22 cellular contexts compared by ENCODE assay signal in genomic region chr6:53089948-53090347, GRCh38. TPM values are rescaled to one million over a fixed set of nuclear protein-coding genes. Genes with fewer than 3 reads are reported as not detected.
A peak's percentile ranks its signal among the peaks of the same experiment; 100 is the strongest.
DNase-seq lines count a peak whose midpoint lies in the region; ATAC-seq, FAIRE-seq and TF ChIP-seq lines count a peak whose summit lies in the region.
"Had no signal": no experiment of that assay in that cellular context is flagged by ENCODE, and none has a peak within 500 bp of the region (broad histone marks: within the 10 kb centered on the region; RNA-seq: fewer than 3 reads in every experiment).

No MANE protein-coding gene starts in this region.

- intact Hi-C loops in kidney (cut with DNase I), result no loop called here
- intact Hi-C loops in HepG2 (cut with micrococcal nuclease; ENCODE audit: unreplicated experiment), result no loop called here
- intact Hi-C loops in posterior cingulate gyrus (cut with DNase I), result no loop called here

- TF ChIP-seq EP300 in HepG2 (IDR thresholded peaks at IDR 0.05; ENCODE audit: low read depth in 2 of 2, low read length in 2 of 2) (no peak), HepG2 (CRISPR knock-in tag; IDR thresholded peaks at IDR 0.05; ENCODE audit: borderline replicate concordance) (no peak)

- no peak for TF ChIP-seq POLR2A in HepG2 (IDR thresholded peaks at IDR 0.05; ENCODE audit: insufficient read depth in 1 of 2, low read depth in 2 of 2, low read length in 2 of 2)

- DNase-seq in kidney (no peak), HepG2 (ENCODE audit: low spot score) (no peak), progenitor cell of endocrine pancreas (ENCODE audit: low spot score, unreplicated experiment) (no peak), posterior cingulate gyrus (no peak), mesenteric fat pad (ENCODE audit: low spot score) (no peak)
- DNase-seq in NK-92 treated with Interleukin-12 subunit alpha and Interleukin-12 subunit beta, amount 100 ng/mL, for 24 hours (lab: John Stamatoyannopoulos, UW), result no peak
- DNase-seq: 8988T; ACHN; BE2C; C1 segment of cervical spinal cord; CD4-positive, alpha-beta memory T cell; CD4-positive, CD25-positive, alpha-beta regulatory T cell; CD8-positive, alpha-beta memory T cell; COR-L47; DMS79 treated with DMSO at 0.1 percent for 48 hours; GF-D8 had no signal

- in situ Hi-C loops in HepG2 (cut with HindIII; ENCODE audit: extremely low pct_ligation_motif_present, low pct_unique_long_range_greater_than_20kb), result no loop called here

- no peak overlapping the region for H3K4me2 ChIP-seq in HepG2 (ENCODE audit: low read depth, low read length)
- H3K4me2 ChIP-seq: BLaER1 had no signal

- H3K27me3 ChIP-seq in HepG2 (ENCODE audit: control insufficient read depth in 1 of 2, insufficient read depth in 2 of 2, low read length in 2 of 2), result no peaks in the 10 kb centered on the region
- H3K27me3 ChIP-seq: BE2C, BLaER1 had no signal

- H3K9ac ChIP-seq in kidney (ENCODE audit: low read length in 2 of 2) (no peak overlapping the region), HepG2 (ENCODE audit: insufficient read depth, low read depth, low read length) (no peak overlapping the region)
- H3K9ac ChIP-seq: BLaER1 had no signal

- CTCF ChIA-PET in HepG2 (lab: Yijun Ruan, JAX; ENCODE audit: low intra/inter-chr PET ratio, low total read pairs), result no interaction called here

- no peak for TF ChIP-seq CTCF in kidney (IDR thresholded peaks at IDR 0.05; ENCODE audit: borderline replicate concordance, extremely low read depth, insufficient read depth)
- no peak for TF ChIP-seq CTCF in HepG2 (CRISPR knock-in tag; IDR thresholded peaks at IDR 0.05)
- no peak for TF ChIP-seq CTCF in progenitor cell of endocrine pancreas (IDR thresholded peaks at IDR 0.05; ENCODE audit: unreplicated experiment)

- no peak overlapping the region for H2AFZ ChIP-seq in HepG2 (ENCODE audit: low read length)

- H3K9me3 Mint-ChIP-seq in progenitor cell of endocrine pancreas (ENCODE audit: low read depth), result no peaks in the 10 kb centered on the region
- H3K9me3 Mint-ChIP-seq: CD14-positive monocyte; CD4-positive, alpha-beta memory T cell; CD4-positive, CD25-positive, alpha-beta regulatory T cell; CD8-positive, alpha-beta memory T cell had no signal

- TF ChIP-seq RAD21 in HepG2 (CRISPR knock-in tag; IDR thresholded peaks at IDR 0.05), result no peak

- H3K9me3 ChIP-seq in kidney (ENCODE audit: control insufficient read depth in 1 of 2, low read length in 2 of 2) (no peaks in the 10 kb centered on the region), HepG2 (ENCODE audit: low read length) (no peaks in the 10 kb centered on the region)
- H3K9me3 ChIP-seq: BE2C, BLaER1 had no signal

- no peak overlapping the region for H3K4me3 ChIP-seq in kidney (ENCODE audit: low read length in 2 of 2)
- no peak overlapping the region for H3K4me3 ChIP-seq in HepG2 (replicated peaks in 1 of 3; ENCODE audit: insufficient read depth in 1 of 3, low read depth in 2 of 3, low read length in 3 of 3)
- H3K4me3 ChIP-seq: BLaER1 had no signal

- H3K36me3 ChIP-seq in kidney (ENCODE audit: control insufficient read depth in 1 of 2, insufficient read depth in 2 of 2, low read length in 2 of 2) (peaks cover 15 to 50% of the 10 kb centered on the region in 2 donors), HepG2 (replicated peaks in 1 of 2; ENCODE audit: control insufficient read depth in 1 of 2, insufficient read depth in 2 of 2, low read length in 2 of 2) (peaks cover 29 to 90% of the 10 kb centered on the region in 2 experiments)

- peak overlapping the region; percentile 26 for H3K27ac Mint-ChIP-seq in progenitor cell of endocrine pancreas
- H3K27ac Mint-ChIP-seq: CD4-positive, CD25-positive, alpha-beta regulatory T cell had no signal

- peaks cover 20% of the 10 kb centered on the region for H3K36me3 Mint-ChIP-seq in progenitor cell of endocrine pancreas (ENCODE audit: insufficient read depth)

- H3K4me3 Mint-ChIP-seq in progenitor cell of endocrine pancreas (ENCODE audit: low read depth), result no peak overlapping the region
- H3K4me3 Mint-ChIP-seq: CD14-positive monocyte; CD4-positive, alpha-beta memory T cell; CD4-positive, CD25-positive, alpha-beta regulatory T cell; CD8-positive, alpha-beta memory T cell had no signal

- H4K20me1 ChIP-seq in HepG2 (ENCODE audit: insufficient read depth, low read length), result no peaks in the 10 kb centered on the region
- H4K20me1 ChIP-seq: BLaER1 had no signal

- FAIRE-seq in kidney (lab: Jason Lieb, UNC) (peak; percentile 37), HepG2 (lab: Jason Lieb, UNC) (no peak)
- FAIRE-seq: A204.1, G401.6, GM12891 had no signal

- no peaks in the 10 kb centered on the region for H3K27me3 Mint-ChIP-seq in progenitor cell of endocrine pancreas
- H3K27me3 Mint-ChIP-seq: CD4-positive, alpha-beta memory T cell; CD4-positive, CD25-positive, alpha-beta regulatory T cell; CD8-positive, alpha-beta memory T cell had no signal

- H3K4me1 ChIP-seq in kidney (ENCODE audit: control insufficient read depth in 1 of 2, insufficient read depth in 1 of 2, low read depth in 1 of 2, low read length in 2 of 2) (peaks cover 3 to 7% of the 10 kb centered on the region in 2 donors), HepG2 (ENCODE audit: insufficient read depth, low read length) (0 out of 2 replicates have a peak, but pooled peaks cover 7% of the 10 kb centered on the region)
- H3K4me1 ChIP-seq: BE2C, BLaER1 had no signal

- no TSS peak for BruUV-seq in HepG2 (replicated peaks; lab: Mats Ljungman, UMichigan)

- peaks cover 2% of the 10 kb centered on the region for H3K4me1 Mint-ChIP-seq in progenitor cell of endocrine pancreas (ENCODE audit: low read depth)
- H3K4me1 Mint-ChIP-seq: CD14-positive monocyte; CD4-positive, alpha-beta memory T cell had no signal

- no peak for ATAC-seq in HepG2

- H3K27ac ChIP-seq in kidney (ENCODE audit: low read depth in 2 of 2, low read length in 2 of 2) (peak overlapping the region in 1 of 2 donors; percentile 27), HepG2 (ENCODE audit: extremely low read length, insufficient read depth, low read length) (no peak overlapping the region)
- H3K27ac ChIP-seq: BLaER1 had no signal

- POLR2A ChIA-PET in HepG2 (lab: Yijun Ruan, JAX), result no interaction called here

- no peaks in the 10 kb centered on the region for H3K79me2 ChIP-seq in HepG2 (ENCODE audit: insufficient read depth, low read length)

RNA-seq across cellular contexts. Expression of gene FBXO9, which starts 24.7 kb away (rescaled TPM):
- total RNA-seq in kidney, result 94.7 TPM
- 45.2 TPM for polyA plus RNA-seq in kidney (ENCODE audit: insufficient read depth, low read depth, low replicate concordance)
- total RNA-seq in HepG2 (2016; rRNA removed; fragmentation: Illumina TruSeq; extraction: Trizol), result 59.2 and 64.3 TPM in 2 replicates
- total RNA-seq in HepG2 (2016; cell fraction: cytosol; rRNA removed; fragmentation: Illumina TruSeq; extraction: Trizol; ENCODE audit: low read depth), result 39.0 and 41.9 TPM in 2 replicates
- total RNA-seq in HepG2 (2016; cell fraction: insoluble cytoplasmic fraction; rRNA removed; fragmentation: Illumina TruSeq; extraction: Trizol), result 57.9 and 71.5 TPM in 2 replicates
- total RNA-seq in HepG2 (2016; cell fraction: membrane; rRNA removed; fragmentation: Illumina TruSeq; extraction: Trizol), result 69.1 and 90.8 TPM in 2 replicates
- 79.2 and 92.5 TPM in 2 replicates for total RNA-seq in HepG2 (2016; cell fraction: nucleus; rRNA removed; fragmentation: Illumina TruSeq; extraction: Trizol)
- polyA plus RNA-seq in HepG2 (2011; rRNA removed), result 93.5 and 98.4 TPM in 2 replicates
- 44.3 and 45.4 TPM in 2 replicates for polyA plus RNA-seq in HepG2 (2011; cell fraction: cytosol; rRNA removed)
- 382 and 412 TPM in 2 replicates for polyA plus RNA-seq in HepG2 (2011; cell fraction: nucleus; rRNA removed)
- polyA plus RNA-seq in HepG2 (2012), result 65.8 and 76.9 TPM in 2 replicates
- 44.6 and 65.5 TPM in 2 replicates for polyA plus RNA-seq in HepG2 (2016; cell fraction: cytosol; fragmentation: Illumina TruSeq; extraction: Trizol; ENCODE audit: low read depth)
- 77.5 and 86.9 TPM in 2 replicates for polyA plus RNA-seq in HepG2 (2016; cell fraction: insoluble cytoplasmic fraction; fragmentation: Illumina TruSeq; extraction: Trizol; ENCODE audit: low read depth)
- polyA plus RNA-seq in HepG2 (2016; cell fraction: membrane; fragmentation: Illumina TruSeq; extraction: Trizol; ENCODE audit: low read depth), result 66.8 and 86.6 TPM in 2 replicates
- polyA plus RNA-seq in HepG2 (2016; cell fraction: nucleus; fragmentation: Illumina TruSeq; extraction: Trizol; ENCODE audit: insufficient read depth, low read depth), result 216 and 220 TPM in 2 replicates
- 55.2 and 76.3 TPM in 2 replicates for polyA minus RNA-seq in HepG2 (2011; rRNA and poly(A)+ RNA removed; ENCODE audit: low replicate concordance)
- 24.3 and 30.7 TPM in 2 replicates for polyA minus RNA-seq in HepG2 (2011; cell fraction: cytosol; rRNA and poly(A)+ RNA removed)
- 98.2 and 133 TPM in 2 replicates for polyA minus RNA-seq in HepG2 (2011; cell fraction: nucleus; rRNA and poly(A)+ RNA removed)
- total RNA-seq in progenitor cell of endocrine pancreas, result 84.7 and 85.7 TPM in 2 replicates
- total RNA-seq in mesenteric fat pad, result 158 TPM

RNA-seq across cellular contexts. Expression of gene CILK1, which starts 28.3 kb away (rescaled TPM):
- total RNA-seq in kidney (8.6 TPM), HepG2 (2016; rRNA removed; fragmentation: Illumina TruSeq; extraction: Trizol) (15.5 and 25.4 TPM in 2 replicates), progenitor cell of endocrine pancreas (14.8 and 15.1 TPM in 2 replicates), mesenteric fat pad (10.2 TPM)
- polyA plus RNA-seq in kidney (ENCODE audit: insufficient read depth, low read depth, low replicate concordance) (2.5 TPM), HepG2 (2011; rRNA removed) (8.7 and 11.4 TPM in 2 replicates)
- total RNA-seq in HepG2 (2016; cell fraction: cytosol; rRNA removed; fragmentation: Illumina TruSeq; extraction: Trizol; ENCODE audit: low read depth), result 1.7 and 1.8 TPM in 2 replicates
- total RNA-seq in HepG2 (2016; cell fraction: insoluble cytoplasmic fraction; rRNA removed; fragmentation: Illumina TruSeq; extraction: Trizol), result 15.4 and 24.0 TPM in 2 replicates
- 12.7 and 13.3 TPM in 2 replicates for total RNA-seq in HepG2 (2016; cell fraction: membrane; rRNA removed; fragmentation: Illumina TruSeq; extraction: Trizol)
- 13.0 and 14.6 TPM in 2 replicates for total RNA-seq in HepG2 (2016; cell fraction: nucleus; rRNA removed; fragmentation: Illumina TruSeq; extraction: Trizol)
- 5.9 and 7.6 TPM in 2 replicates for polyA plus RNA-seq in HepG2 (2011; cell fraction: cytosol; rRNA removed)
- polyA plus RNA-seq in HepG2 (2011; cell fraction: nucleus; rRNA removed), result 4.6 and 4.9 TPM in 2 replicates
- polyA plus RNA-seq in HepG2 (2012), result 5.6 and 6.2 TPM in 2 replicates
- 1.3 and 1.4 TPM in 2 replicates for polyA plus RNA-seq in HepG2 (2016; cell fraction: cytosol; fragmentation: Illumina TruSeq; extraction: Trizol; ENCODE audit: low read depth)
- 24.9 and 25.0 TPM in 2 replicates for polyA plus RNA-seq in HepG2 (2016; cell fraction: insoluble cytoplasmic fraction; fragmentation: Illumina TruSeq; extraction: Trizol; ENCODE audit: low read depth)
- polyA plus RNA-seq in HepG2 (2016; cell fraction: membrane; fragmentation: Illumina TruSeq; extraction: Trizol; ENCODE audit: low read depth), result 7.3 and 7.7 TPM in 2 replicates
- polyA plus RNA-seq in HepG2 (2016; cell fraction: nucleus; fragmentation: Illumina TruSeq; extraction: Trizol; ENCODE audit: insufficient read depth, low read depth), result 19.5 and 21.6 TPM in 2 replicates
- polyA minus RNA-seq in HepG2 (2011; rRNA and poly(A)+ RNA removed; ENCODE audit: low replicate concordance), result 6.8 and 9.5 TPM in 2 replicates
- polyA minus RNA-seq in HepG2 (2011; cell fraction: cytosol; rRNA and poly(A)+ RNA removed), result 7.1 and 9.0 TPM in 2 replicates
- polyA minus RNA-seq in HepG2 (2011; cell fraction: nucleus; rRNA and poly(A)+ RNA removed), result 8.2 and 11.1 TPM in 2 replicates

RNA-seq across cellular contexts. Expression of gene GCM1, which starts 58.7 kb away (rescaled TPM):
- total RNA-seq in kidney, result 0.72 TPM
- 0.37 TPM for polyA plus RNA-seq in kidney (ENCODE audit: insufficient read depth, low read depth, low replicate concordance)
- 0.13 and 0.18 TPM in 2 replicates for total RNA-seq in HepG2 (2016; rRNA removed; fragmentation: Illumina TruSeq; extraction: Trizol)
- 0.09 TPM in 1 of 2 replicates, not detected in the other for total RNA-seq in HepG2 (2016; cell fraction: cytosol; rRNA removed; fragmentation: Illumina TruSeq; extraction: Trizol; ENCODE audit: low read depth)
- 0.15 and 0.16 TPM in 2 replicates for total RNA-seq in HepG2 (2016; cell fraction: insoluble cytoplasmic fraction; rRNA removed; fragmentation: Illumina TruSeq; extraction: Trizol)
- 0.06 and 0.17 TPM in 2 replicates for total RNA-seq in HepG2 (2016; cell fraction: membrane; rRNA removed; fragmentation: Illumina TruSeq; extraction: Trizol)
- total RNA-seq in HepG2 (2016; cell fraction: nucleus; rRNA removed; fragmentation: Illumina TruSeq; extraction: Trizol), result 0.13 TPM in 1 of 2 replicates, not detected in the other
- 0.03 and 0.04 TPM in 2 replicates for polyA plus RNA-seq in HepG2 (2011; rRNA removed)
- polyA plus RNA-seq in HepG2 (2011; cell fraction: cytosol; rRNA removed), result 0.03 TPM in 2 replicates
- 0.05 TPM in 1 of 2 replicates, not detected in the other for polyA plus RNA-seq in HepG2 (2011; cell fraction: nucleus; rRNA removed)
- 0.24 TPM in 1 of 2 replicates, not detected in the other for polyA plus RNA-seq in HepG2 (2012)
- not detected in 2 replicates for polyA plus RNA-seq in HepG2 (2016; cell fraction: cytosol; fragmentation: Illumina TruSeq; extraction: Trizol; ENCODE audit: low read depth)
- 0.13 TPM in 1 of 2 replicates, not detected in the other for polyA plus RNA-seq in HepG2 (2016; cell fraction: insoluble cytoplasmic fraction; fragmentation: Illumina TruSeq; extraction: Trizol; ENCODE audit: low read depth)
- not detected in 2 replicates for polyA plus RNA-seq in HepG2 (2016; cell fraction: membrane; fragmentation: Illumina TruSeq; extraction: Trizol; ENCODE audit: low read depth)
- 0.16 and 0.22 TPM in 2 replicates for polyA plus RNA-seq in HepG2 (2016; cell fraction: nucleus; fragmentation: Illumina TruSeq; extraction: Trizol; ENCODE audit: insufficient read depth, low read depth)
- polyA minus RNA-seq in HepG2 (2011; rRNA and poly(A)+ RNA removed; ENCODE audit: low replicate concordance), result not detected in 2 replicates
- polyA minus RNA-seq in HepG2 (2011; cell fraction: cytosol; rRNA and poly(A)+ RNA removed), result not detected in 2 replicates
- polyA minus RNA-seq in HepG2 (2011; cell fraction: nucleus; rRNA and poly(A)+ RNA removed), result not detected in 2 replicates
- total RNA-seq in progenitor cell of endocrine pancreas, result not detected in 2 replicates
- 0.35 TPM for total RNA-seq in mesenteric fat pad
- total RNA-seq: CD8-positive, alpha-beta memory T cell had no signal
- polyA plus RNA-seq: AG04450; CD14-positive monocyte; CD4-positive, alpha-beta memory T cell; CD8-positive, alpha-beta memory T cell had no signal
